Comparison of ENCODE assay signal across 8 cellular contexts in genomic region chr6:159691133-159691962, GRCh38. TPM values are rescaled to one million over a fixed set of nuclear protein-coding genes. Genes with fewer than 3 reads are reported as not detected.
DNase-seq lines count a peak whose midpoint lies in the region; ATAC-seq and TF ChIP-seq lines count a peak whose summit lies in the region.

No MANE protein-coding gene starts in this region.

- H3K4ac ChIP-seq in trophoblast cell (ENCODE audit: low read depth, low read length) = no peak overlapping the region

- H3K36me3 Mint-ChIP-seq in activated CD8-positive, alpha-beta T cell treated with anti-CD3 and anti-CD28 coated beads, Interleukin-2, amount 10 ng/mL, durations not matched to agents 7 days and 5 days (ENCODE audit: low read depth) = peaks cover 37% of the 10 kb centered on the region

- WGBS in trophoblast cell (ENCODE audit: extremely low coverage, insufficient coverage, insufficient read length) = no CpG with 5 or more reads among the region's 11 CpGs

- H3K23ac ChIP-seq in trophoblast cell (ENCODE audit: low read length) = no peak overlapping the region

- H2BK120ac ChIP-seq in trophoblast cell (ENCODE audit: insufficient read depth, low read length, poor library complexity) = no peak overlapping the region

- no peak overlapping the region for H2AK5ac ChIP-seq in trophoblast cell (ENCODE audit: low read length)

- H3K27ac ChIP-seq in trophoblast cell (ENCODE audit: low read depth, low read length) = no peak overlapping the region

- no peak overlapping the region for H2BK5ac ChIP-seq in trophoblast cell (ENCODE audit: low read depth, low read length, poor library complexity)

- H3K27ac Mint-ChIP-seq in activated CD8-positive, alpha-beta T cell treated with anti-CD3 and anti-CD28 coated beads, Interleukin-2, amount 10 ng/mL, durations not matched to agents 7 days and 5 days = peak overlapping the region; percentile 95

- H3K79me2 ChIP-seq in trophoblast cell (ENCODE audit: control insufficient read depth, insufficient read depth, low read length, poor library complexity) = peaks cover 3% of the 10 kb centered on the region

- POLR2A ChIA-PET in activated CD8-positive, alpha-beta T cell treated with anti-CD3 and anti-CD28 coated beads, Interleukin-2, amount 10 ng/mL, durations not matched to agents 7 days and 5 days (lab: Charles Lee) = interaction anchor here (0.9 to 5.2 kb wide), 6 partner anchors 9 to 836 kb away, joined by 3 to 56 read pairs (median 5); partner anchors contain the start of genes MRPL18, TCP1 and WTAP

- no peaks in the 10 kb centered on the region for H3K27me3 Mint-ChIP-seq in activated CD8-positive, alpha-beta T cell treated with anti-CD3 and anti-CD28 coated beads, Interleukin-2, amount 10 ng/mL, durations not matched to agents 7 days and 5 days (ENCODE audit: low read depth)

- no peak for ATAC-seq in activated CD8-positive, alpha-beta T cell treated with anti-CD3 and anti-CD28 coated beads, Interleukin-2, amount 10 ng/mL, durations not matched to agents 7 days and 5 days
- ATAC-seq in HG02973 (IDR thresholded peaks at IDR 0.05; ENCODE audit: unreplicated experiment) = no peak
- ATAC-seq in activated CD4-positive, CD25-positive, alpha-beta regulatory T cell treated with anti-CD3 and anti-CD28 coated beads, Interleukin-2, amount 50 U/mL, for 24 hours = no peak

- H4K91ac ChIP-seq in trophoblast cell (ENCODE audit: low read depth, low read length) = no peak overlapping the region

- no peak overlapping the region for H3K9ac ChIP-seq in trophoblast cell (ENCODE audit: low read length)

- H3K79me1 ChIP-seq in trophoblast cell (ENCODE audit: low read length) = peaks cover 6% of the 10 kb centered on the region

- H3K4me3 Mint-ChIP-seq in activated CD8-positive, alpha-beta T cell treated with anti-CD3 and anti-CD28 coated beads, Interleukin-2, amount 10 ng/mL, durations not matched to agents 7 days and 5 days = peak overlapping the region; percentile 94

- no peak overlapping the region for H3K4me2 ChIP-seq in trophoblast cell (ENCODE audit: low read length)

- no peak overlapping the region for H3K14ac ChIP-seq in trophoblast cell (ENCODE audit: low read length)

- DNase-seq in AG08396 (ENCODE audit: low spot score) (peak; percentile 60), NCI-H2029 (lab: John Stamatoyannopoulos, UW) (peak; percentile 27), foreskin fibroblast (peak; percentile 67 to 86), trophoblast cell (peak; percentile 69 to 91)
- peak; percentile 46 for DNase-seq in activated CD8-positive, alpha-beta T cell treated with anti-CD3 and anti-CD28 coated beads, Interleukin-2, amount 10 ng/mL, durations not matched to agents 7 days and 5 days

- H3K4me1 ChIP-seq in trophoblast cell (ENCODE audit: control insufficient read depth in 1 of 2, insufficient read depth in 2 of 2, low read length in 2 of 2) = peaks cover 0 to 9% of the 10 kb centered on the region in 2 experiments

- H3K9me3 Mint-ChIP-seq in activated CD8-positive, alpha-beta T cell treated with anti-CD3 and anti-CD28 coated beads, Interleukin-2, amount 10 ng/mL, durations not matched to agents 7 days and 5 days (ENCODE audit: insufficient read depth) = no peaks in the 10 kb centered on the region

- H3K4me3 ChIP-seq in GM08714 (ENCODE audit: low read length) (peak overlapping the region; percentile 74), foreskin fibroblast (ENCODE audit: low read depth in 1 of 2, low read length in 2 of 2) (peak overlapping the region; percentile 60 to 86), trophoblast cell (ENCODE audit: low read depth, low read length) (no peak overlapping the region)

- H3K36me3 ChIP-seq in trophoblast cell (ENCODE audit: control insufficient read depth in 1 of 2, insufficient read depth in 2 of 2, low read length in 2 of 2) = peaks cover 1 to 7% of the 10 kb centered on the region in 2 experiments

- H3K27me3 ChIP-seq in trophoblast cell (ENCODE audit: insufficient read depth, low read length) = no peaks in the 10 kb centered on the region

- H2AFZ ChIP-seq in trophoblast cell (ENCODE audit: insufficient read depth, low read length, poor library complexity) = no peak overlapping the region

- H3K18ac ChIP-seq in trophoblast cell (ENCODE audit: low read length) = no peak overlapping the region

- no peak overlapping the region for H4K12ac ChIP-seq in trophoblast cell (ENCODE audit: low read depth, low read length)

- no peak overlapping the region for H4K8ac ChIP-seq in trophoblast cell (ENCODE audit: low read depth, low read length)

- peaks cover 44% of the 10 kb centered on the region for H3K4me1 Mint-ChIP-seq in activated CD8-positive, alpha-beta T cell treated with anti-CD3 and anti-CD28 coated beads, Interleukin-2, amount 10 ng/mL, durations not matched to agents 7 days and 5 days (ENCODE audit: low read depth)

- peak; percentile 66 for TF ChIP-seq CTCF in foreskin fibroblast (IDR thresholded peaks at IDR 0.05; ENCODE audit: low read depth, low read length)

- H3K9me3 ChIP-seq in trophoblast cell (ENCODE audit: insufficient read depth, low read depth, low read length) = no peaks in the 10 kb centered on the region

- no peak overlapping the region for H2BK12ac ChIP-seq in trophoblast cell (ENCODE audit: low read length)

- CTCF ChIA-PET in activated CD8-positive, alpha-beta T cell treated with anti-CD3 and anti-CD28 coated beads, Interleukin-2, amount 10 ng/mL, durations not matched to agents 7 days and 5 days (lab: Charles Lee) = interaction anchor here (0.6 to 3.9 kb wide), 31 partner anchors 8 to 772 kb away, joined by 3 to 33 read pairs (median 3); partner anchors contain the start of genes MRPL18, TCP1 and WTAP

RNA-seq across cellular contexts. Expression of gene SOD2, which starts 1.7 kb away (rescaled TPM):
- total RNA-seq in activated CD8-positive, alpha-beta T cell treated with anti-CD3 and anti-CD28 coated beads, Interleukin-2, amount 10 ng/mL, durations not matched to agents 7 days and 5 days = 10 to 100 TPM; 59.1 to 66.4 TPM
- polyA plus RNA-seq in trophoblast cell (2013) = 26.7 and 26.8 TPM in 2 replicates

RNA-seq across cellular contexts. Expression of gene WTAP, which starts 36.0 kb away (rescaled TPM):
- 100 to 1,000 TPM; 111 to 113 TPM for total RNA-seq in activated CD8-positive, alpha-beta T cell treated with anti-CD3 and anti-CD28 coated beads, Interleukin-2, amount 10 ng/mL, durations not matched to agents 7 days and 5 days
- 80.7 and 84.4 TPM in 2 replicates for polyA plus RNA-seq in trophoblast cell (2013)

Comparison
In these comparisons a context has a peak if more than half of its experiments do, and no peak if none do; other contexts are left out.
1. DNase-seq: peak in every context shown above with its lines; median percentile 80 in trophoblast cell; 76 in foreskin fibroblast; 60 in AG08396; 46 in activated CD8-positive, alpha-beta T cell treated with anti-CD3 and anti-CD28 coated beads, Interleukin-2, amount 10 ng/mL, durations not matched to agents 7 days and 5 days; 27 in NCI-H2029.